8 cellular contexts compared by ENCODE assay signal in genomic region chr6:170292778-170293164, GRCh38. TPM values are rescaled to one million over a fixed set of nuclear protein-coding genes. Genes with fewer than 3 reads are reported as not detected.
DNase-seq lines count a peak whose midpoint lies in the region; ATAC-seq and TF ChIP-seq lines count a peak whose summit lies in the region.

No MANE protein-coding gene starts in this region.

- H3K9ac ChIP-seq in rectal smooth muscle tissue (ENCODE audit: low read length): no peak overlapping the region

- no peak for TF ChIP-seq POLR2A in GM18505 (IDR thresholded peaks at IDR 0.05; ENCODE audit: borderline replicate concordance, extremely low read depth, insufficient read depth, insufficient read length)

- no peaks in the 10 kb centered on the region for H3K36me3 ChIP-seq in rectal smooth muscle tissue (ENCODE audit: control insufficient read depth, insufficient read depth, low read length)

- H3K4me3 ChIP-seq in dorsolateral prefrontal cortex (peak overlapping the region in 56 of 59 donors; percentile 11 to 92 (median 74)), rectal smooth muscle tissue (ENCODE audit: low read length) (peak overlapping the region; percentile 25)

- TF ChIP-seq CTCF in dorsolateral prefrontal cortex (IDR thresholded peaks at IDR 0.05 in 54 of 56, conservative IDR thresholded peaks at IDR 0.05 in 2 of 56; ENCODE audit: low read depth in 1 of 56, partially characterized antibody in 56 of 56): peak in 49 of 56 donors; percentile 18 to 68 (median 47)

- intact Hi-C loops in dorsolateral prefrontal cortex (cut with DNase I): loop anchor here (1.0 to 10.0 kb wide), 6 partner anchors 242 to 500 kb away; no protein-coding TSS in a partner anchor

- H3K27me3 ChIP-seq in dorsolateral prefrontal cortex (peaks cover 0 to 84% (median 37%) of the 10 kb centered on the region in 45 donors), rectal smooth muscle tissue (ENCODE audit: control insufficient read depth, insufficient read depth, low read length) (peaks cover 57% of the 10 kb centered on the region)

- H3K27ac ChIP-seq in dorsolateral prefrontal cortex: peak overlapping the region; percentile 4 to 98 (median 93)
- H3K27ac ChIP-seq in rectal smooth muscle tissue (ENCODE audit: low read depth, low read length): no peak overlapping the region

- DNase-seq in NCI-H1417 (lab: John Stamatoyannopoulos, UW) (peak; percentile 26 to 71 (median 64)), NCI-H1417 treated with DMSO at 0.1 percent for 48 hours (lab: John Stamatoyannopoulos, UW) (no peak), NCI-H146 treated with DMSO at 0.1 percent for 48 hours (lab: John Stamatoyannopoulos, UW; ENCODE audit: unreplicated experiment) (peak; percentile 34), dorsolateral prefrontal cortex (peak in 1 of 10 donors; percentile 45), SKM-1 treated with dmso at 0.1 percent for 144 hours (lab: John Stamatoyannopoulos, UW; ENCODE audit: unreplicated experiment) (no peak)

- H3K4me1 ChIP-seq in rectal smooth muscle tissue (ENCODE audit: control insufficient read depth, insufficient read depth, low read length): peaks cover 4% of the 10 kb centered on the region

- no peak for ATAC-seq in GM18505 (IDR thresholded peaks at IDR 0.05; ENCODE audit: unreplicated experiment)
- ATAC-seq in GM19328 (IDR thresholded peaks at IDR 0.05; ENCODE audit: unreplicated experiment): no peak

RNA-seq across cellular contexts. Expression of gene DLL1, which starts 1.9 kb away (rescaled TPM):
- 10 to 100 TPM in 104 of 120 experiments, 1 to 10 TPM in 16; 4.7 to 47.2 (median 15.7) TPM for total RNA-seq in dorsolateral prefrontal cortex

RNA-seq across cellular contexts. Expression of gene FAM120B, which starts 13.8 kb away (rescaled TPM):
- total RNA-seq in dorsolateral prefrontal cortex: 10 to 100 TPM; 37.3 to 72.0 (median 55.7) TPM

Comparison
In these comparisons a context has a peak if more than half of its experiments do, and no peak if none do; other contexts are left out.
1. DNase-seq: peak in NCI-H1417 (3 of 3) and NCI-H146 treated with DMSO at 0.1 percent for 48 hours (single experiment); none in NCI-H1417 treated with DMSO at 0.1 percent for 48 hours (single experiment) and SKM-1 treated with dmso at 0.1 percent for 144 hours (single experiment).